In genomic region chr3:126014252-126014651, GRCh38 we compare ENCODE assay signal across 1 cellular context.
TF ChIP-seq lines count a peak whose summit lies in the region.

No MANE protein-coding gene starts in this region.

TF ChIP-seq in SK-N-SH, 30 proteins besides CTCF, POLR2A, EP300 and RAD21 (continued from another document):
- TF ChIP-seq REST (IDR thresholded peaks at IDR 0.05; ENCODE audit: low read depth, low read length) (peak; percentile 91), IRF3 (IDR thresholded peaks at IDR 0.05; ENCODE audit: low read depth, low read length) (no peak), TEAD4 (IDR thresholded peaks at IDR 0.05; ENCODE audit: borderline replicate concordance, insufficient read depth) (no peak), EZH2phosphoT487 (IDR thresholded peaks at IDR 0.05; ENCODE audit: borderline replicate concordance, low read depth) (no peak), MAX (IDR thresholded peaks at IDR 0.05; ENCODE audit: low read depth) (no peak), RXRA (IDR thresholded peaks at IDR 0.05; ENCODE audit: borderline replicate concordance, low read depth) (no peak), SIN3A (IDR thresholded peaks at IDR 0.05; ENCODE audit: borderline replicate concordance, low read depth, low read length) (no peak), MEF2A (IDR thresholded peaks at IDR 0.05; ENCODE audit: borderline replicate concordance, low read depth) (no peak), POLR2AphosphoS5 (IDR thresholded peaks at IDR 0.05; ENCODE audit: low read depth, low read length) (no peak), TCF12 (IDR thresholded peaks at IDR 0.05) (peak; percentile 74; the same call in 1 of the 2 replicates), FOSL2 (IDR thresholded peaks at IDR 0.05; ENCODE audit: borderline replicate concordance, low read depth) (peak; percentile 58), RCOR1 (IDR thresholded peaks at IDR 0.05; ENCODE audit: low read length) (no peak)
TF ChIP-seq in SK-N-SH: peak in this region for 5.
